Comparison of ENCODE assay signal across 1 cellular context in the genomic region with DNA sequence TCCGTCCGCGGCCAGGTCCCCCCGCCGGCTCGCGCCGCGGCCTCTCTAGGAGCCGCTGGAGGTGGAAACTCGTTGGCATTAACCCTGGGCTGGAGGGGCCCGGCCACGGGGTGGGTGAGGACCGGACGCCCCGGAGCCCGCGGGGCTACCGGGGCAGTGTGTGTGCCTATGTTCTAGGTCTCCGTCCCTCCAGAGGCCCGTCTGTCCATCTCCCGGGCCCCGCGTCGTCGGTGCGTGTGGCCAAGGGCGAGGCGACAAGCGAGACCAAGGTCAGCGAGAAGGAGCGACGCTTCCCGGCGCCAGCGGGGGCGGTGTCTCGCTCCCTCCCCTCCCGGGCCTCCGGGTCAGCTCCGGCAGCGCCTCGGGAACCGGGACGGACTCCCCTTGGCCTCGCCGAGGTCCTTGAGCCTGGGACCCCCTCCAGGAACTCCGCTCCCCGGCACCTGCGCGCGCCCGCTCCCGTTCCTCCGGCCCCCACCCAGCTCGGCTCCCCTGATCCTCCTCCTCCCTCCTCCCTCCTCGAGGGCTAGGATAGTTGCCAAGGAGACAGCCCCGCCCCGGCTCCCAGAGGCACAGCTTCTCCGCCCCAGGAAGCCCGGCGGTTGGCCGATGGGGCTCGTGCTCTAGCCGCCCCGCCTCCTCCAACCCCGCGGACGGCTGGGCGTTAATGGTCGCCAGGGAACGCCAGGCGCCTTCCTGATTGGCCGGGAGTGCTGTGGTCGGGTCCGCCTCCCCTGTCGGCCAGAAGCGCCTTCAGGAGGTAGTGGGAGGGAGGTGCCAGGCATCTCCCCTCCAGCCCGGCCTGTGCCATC.
TF ChIP-seq lines count a peak whose summit lies in the region.

No MANE protein-coding gene starts in this region.

TF ChIP-seq in HCT116, 20 proteins besides CTCF, POLR2A, EP300 and RAD21 (continued from another document):
- TF ChIP-seq YY1 (IDR thresholded peaks at IDR 0.05; ENCODE audit: extremely low read depth, insufficient replicate concordance, low read depth, low read length) (peak; percentile 81), ZFX (IDR thresholded peaks at IDR 0.05) (peak; percentile 44), EZH2 (IDR thresholded peaks at IDR 0.05) (no peak), CBX3 (IDR thresholded peaks at IDR 0.05; ENCODE audit: low read depth) (no peak)
- TF ChIP-seq, protein P1, sequence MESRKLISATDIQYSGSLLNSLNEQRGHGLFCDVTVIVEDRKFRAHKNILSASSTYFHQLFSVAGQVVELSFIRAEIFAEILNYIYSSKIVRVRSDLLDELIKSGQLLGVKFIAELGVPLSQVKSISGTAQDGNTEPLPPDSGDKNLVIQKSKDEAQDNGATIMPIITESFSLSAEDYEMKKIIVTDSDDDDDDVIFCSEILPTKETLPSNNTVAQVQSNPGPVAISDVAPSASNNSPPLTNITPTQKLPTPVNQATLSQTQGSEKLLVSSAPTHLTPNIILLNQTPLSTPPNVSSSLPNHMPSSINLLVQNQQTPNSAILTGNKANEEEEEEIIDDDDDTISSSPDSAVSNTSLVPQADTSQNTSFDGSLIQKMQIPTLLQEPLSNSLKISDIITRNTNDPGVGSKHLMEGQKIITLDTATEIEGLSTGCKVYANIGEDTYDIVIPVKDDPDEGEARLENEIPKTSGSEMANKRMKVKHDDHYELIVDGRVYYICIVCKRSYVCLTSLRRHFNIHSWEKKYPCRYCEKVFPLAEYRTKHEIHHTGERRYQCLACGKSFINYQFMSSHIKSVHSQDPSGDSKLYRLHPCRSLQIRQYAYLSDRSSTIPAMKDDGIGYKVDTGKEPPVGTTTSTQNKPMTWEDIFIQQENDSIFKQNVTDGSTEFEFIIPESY (IDR thresholded peaks at IDR 0.05; ENCODE audit: extremely low read depth, insufficient replicate concordance, low read length), result no peak
TF ChIP-seq in HCT116: peak in this region for 5.
